Comparison of ENCODE assay signal across 1 cellular context in genomic region chr2:163852616-163853015, GRCh38.
A peak's percentile ranks its signal among the peaks of the same experiment; 100 is the strongest.
TF ChIP-seq lines count a peak whose summit lies in the region.

No MANE protein-coding gene starts in this region.

TF ChIP-seq in HEK293, 187 proteins besides CTCF, POLR2A, EP300 and RAD21 (continued from another document):
- peak; percentile 25; the same call in 1 of the 2 replicates for TF ChIP-seq PRDM6 (tag by site-specific recombination; IDR thresholded peaks at IDR 0.05)
- no peak for TF ChIP-seq GLIS1 (tag by site-specific recombination; IDR thresholded peaks at IDR 0.05)
- 0 out of 2 replicates have a peak, but pooled peaks have one; percentile 39 for TF ChIP-seq FEZF1 (tag by site-specific recombination; IDR thresholded peaks at IDR 0.05)
TF ChIP-seq in HEK293: peak in this region for 2.
